In genomic region chr2:239298126-239298804, GRCh38 we compare ENCODE assay signal across 9 cellular contexts.
DNase-seq lines count a peak whose midpoint lies in the region; ATAC-seq and TF ChIP-seq lines count a peak whose summit lies in the region.
"Had no signal": no experiment of that assay in that cellular context is flagged by ENCODE, and none has a peak within 500 bp of the region (broad histone marks: within the 10 kb centered on the region; RNA-seq: fewer than 3 reads in every experiment).

No MANE protein-coding gene starts in this region.

- H3K9me3 Mint-ChIP-seq in osteocyte (ENCODE audit: unreplicated experiment) = no peaks in the 10 kb centered on the region

- POLR2A ChIA-PET in RWPE1 (lab: Yijun Ruan, JAX; ENCODE audit: low non-redundant PET) = no interaction called here

- no peak overlapping the region for H3K27ac Mint-ChIP-seq in osteocyte (ENCODE audit: unreplicated experiment)

- H3K4me1 Mint-ChIP-seq in osteocyte (ENCODE audit: unreplicated experiment) = peaks cover 31% of the 10 kb centered on the region

- no peak for TF ChIP-seq CTCF in RWPE1 (conservative IDR thresholded peaks at IDR 0.05; ENCODE audit: low read depth)
- TF ChIP-seq CTCF in osteocyte (IDR thresholded peaks at IDR 0.05) = no peak

- no peaks in the 10 kb centered on the region for H3K27me3 Mint-ChIP-seq in osteocyte (ENCODE audit: unreplicated experiment)

- H3K4me3 Mint-ChIP-seq in osteocyte (ENCODE audit: unreplicated experiment) = no peak overlapping the region

- no peaks in the 10 kb centered on the region for H3K36me3 Mint-ChIP-seq in osteocyte (ENCODE audit: unreplicated experiment)

- DNase-seq in GDM1 (lab: John Stamatoyannopoulos, UW) = peak; percentile 3
- peak; percentile 72 for DNase-seq in activated CD4-positive, alpha-beta T cell treated with anti-CD3 and anti-CD28 coated beads, Interleukin-2, amount 50 U/mL, for 1 hour
- DNase-seq in stimulated activated CD4-positive, alpha-beta T cell treated with anti-CD3 and anti-CD28 coated beads, TNF-alpha, amount 100 ng/mL, for 1 hour (ENCODE audit: low read depth in 3 of 3, low spot score in 1 of 3) = peak in 2 of 3 donors; percentile 51 to 54
- no peak for DNase-seq in globus pallidus (ENCODE audit: low spot score)
- DNase-seq in RWPE1 (ENCODE audit: low spot score) = no peak
- DNase-seq in osteocyte (ENCODE audit: extremely low spot score, unreplicated experiment) = no peak
- no peak for DNase-seq in DMS 273 treated with DMSO at 0.1 percent for 48 hours (lab: John Stamatoyannopoulos, UW)
- DNase-seq: hypothalamus had no signal

- CTCF ChIA-PET in RWPE1 (lab: Yijun Ruan, JAX) = no interaction called here

- peak; percentile 20 for ATAC-seq in esophagus mucosa

- H3K27ac ChIP-seq in RWPE1 = no peak overlapping the region

Comparison
In these comparisons a context has a peak if more than half of its experiments do, and no peak if none do; other contexts are left out.
1. DNase-seq: peak in GDM1 (single experiment), activated CD4-positive, alpha-beta T cell treated with anti-CD3 and anti-CD28 coated beads, Interleukin-2, amount 50 U/mL, for 1 hour (single experiment) and stimulated activated CD4-positive, alpha-beta T cell treated with anti-CD3 and anti-CD28 coated beads, TNF-alpha, amount 100 ng/mL, for 1 hour (2 of 3); none in globus pallidus (single experiment), RWPE1 (single experiment), osteocyte (single experiment) and DMS 273 treated with DMSO at 0.1 percent for 48 hours (single experiment).